In genomic region chr2:37506407-37507068, GRCh38 we compare ENCODE assay signal across 12 cellular contexts.
DNase-seq lines count a peak whose midpoint lies in the region; ATAC-seq and TF ChIP-seq lines count a peak whose summit lies in the region.
"Had no signal": no experiment of that assay in that cellular context is flagged by ENCODE, and none has a peak within 500 bp of the region (broad histone marks: within the 10 kb centered on the region; RNA-seq: fewer than 3 reads in every experiment).

No MANE protein-coding gene starts in this region.

- no peaks in the 10 kb centered on the region for H3K27me3 ChIP-seq in SJCRH30
- no peaks in the 10 kb centered on the region for H3K27me3 ChIP-seq in thyroid gland

- no peaks in the 10 kb centered on the region for H3K36me3 ChIP-seq in SJCRH30
- no peaks in the 10 kb centered on the region for H3K36me3 ChIP-seq in thyroid gland
- H3K36me3 ChIP-seq: prostate gland had no signal

- H3K4me3 ChIP-seq in SJCRH30 = peak overlapping the region; percentile 21
- no peak overlapping the region for H3K4me3 ChIP-seq in thyroid gland (replicated peaks in 1 of 3)
- H3K4me3 ChIP-seq: coronary artery, prostate gland had no signal

- CTCF ChIA-PET in GM10248 (lab: Yijun Ruan, JAX) = interaction anchor here (1.3 to 2.1 kb wide), 2 partner anchors 9 to 295 kb away, joined by 3 to 7 read pairs; no protein-coding TSS in a partner anchor

- WGBS in thyroid gland, 2 donors = 55 to 66% methylated on average over 5 of the region's 5 CpGs

- TF ChIP-seq CTCF in GM10248 (IDR thresholded peaks at IDR 0.05; ENCODE audit: control extremely low read depth, extremely low read depth, low read depth, missing control alignments) = no peak
- no peak for TF ChIP-seq CTCF in thyroid gland (IDR thresholded peaks at IDR 0.05)

- no peak for ATAC-seq in HG03108 (IDR thresholded peaks at IDR 0.05; ENCODE audit: unreplicated experiment)
- ATAC-seq: activated T-cell treated with anti-CD3 and anti-CD28 coated beads, Interleukin-2, amount 50 U/mL, for 72 hours had no signal

- peak overlapping the region; percentile 25 for H3K27ac ChIP-seq in SJCRH30
- no peak overlapping the region for H3K27ac ChIP-seq in thyroid gland
- H3K27ac ChIP-seq: prostate gland had no signal

- intact Hi-C loops in thyroid gland (cut with DNase I) = no loop called here

- no peak for TF ChIP-seq POLR2A in thyroid gland (IDR thresholded peaks at IDR 0.05)

- DNase-seq in GM10248 (ENCODE audit: extremely low spot score) (peak; percentile 8), SJCRH30 (peak; percentile 54 to 75), foreskin melanocyte (peak; percentile 81), renal cortical epithelial cell (ENCODE audit: low read depth) (peak; percentile 72), amygdala (lab: John Stamatoyannopoulos, UW) (no peak), NCI-H2081 treated with DMSO at 0.1 percent for 48 hours (lab: John Stamatoyannopoulos, UW) (no peak), thyroid gland (no peak)
- DNase-seq: activated T-cell treated with anti-CD3 and anti-CD28 coated beads, Interleukin-2, amount 50 U/mL, for 72 hours; MM.1S had no signal

- peaks cover 30% of the 10 kb centered on the region for H3K4me1 ChIP-seq in SJCRH30
- H3K4me1 ChIP-seq in thyroid gland = peaks cover 0 to 8% of the 10 kb centered on the region in 2 donors
- H3K4me1 ChIP-seq: prostate gland had no signal

- H3K9me3 ChIP-seq in SJCRH30 (replicated peaks) = no peaks in the 10 kb centered on the region
- H3K9me3 ChIP-seq in thyroid gland = no peaks in the 10 kb centered on the region
- H3K9me3 ChIP-seq: prostate gland had no signal

- POLR2A ChIA-PET in GM10248 (lab: Yijun Ruan, JAX) = no interaction called here

Comparison
In these comparisons a context has a peak if more than half of its experiments do, and no peak if none do; other contexts are left out.
1. DNase-seq: peak in GM10248 (single experiment), SJCRH30 (2 of 2), foreskin melanocyte (single experiment) and renal cortical epithelial cell (single experiment); none in amygdala (0 of 56), NCI-H2081 treated with DMSO at 0.1 percent for 48 hours (single experiment) and thyroid gland (0 of 2).